Comparison of ENCODE assay signal across 8 cellular contexts in genomic region chr1:45686081-45687013, GRCh38. TPM values are rescaled to one million over a fixed set of nuclear protein-coding genes. Genes with fewer than 3 reads are reported as not detected.
DNase-seq lines count a peak whose midpoint lies in the region; ATAC-seq lines count a peak whose summit lies in the region.

TSS of gene GPBP1L1 (minus strand) at chr1:45686533. CDS start at chr1:45659087, 27,446 bp downstream.

- H3K9ac ChIP-seq in mesendoderm (ENCODE audit: low read length), result peak within 1 kb of the TSS; percentile 97

- peak within 1 kb of the TSS; percentile 99 for H3K56ac ChIP-seq in mesendoderm (ENCODE audit: low read length)

- H4K5ac ChIP-seq in mesendoderm (ENCODE audit: low read length), result no peak within 1 kb of the TSS

- no peaks in the 10 kb centered on the region for H3K36me3 ChIP-seq in mesendoderm (ENCODE audit: control insufficient read depth, insufficient read depth, low read length)

- H3K27me3 ChIP-seq in mesendoderm (ENCODE audit: insufficient read depth, low read length, poor library complexity), result no peaks in the 10 kb centered on the region

- peak within 1 kb of the TSS; percentile 58 for H4K8ac ChIP-seq in mesendoderm (ENCODE audit: low read depth, low read length)

- no peak within 1 kb of the TSS for H2AK5ac ChIP-seq in mesendoderm (ENCODE audit: low read length)

- H2BK15ac ChIP-seq in mesendoderm (replicated peaks; ENCODE audit: low read depth), result no peak within 1 kb of the TSS

- peak within 1 kb of the TSS; percentile 97 to 99 for H3K27ac Mint-ChIP-seq in effector memory CD8-positive, alpha-beta T cell

- H3K79me2 ChIP-seq in mesendoderm (ENCODE audit: control insufficient read depth, insufficient read depth, low read length), result peaks cover 59% of the 10 kb centered on the region

- H3K18ac ChIP-seq in mesendoderm (ENCODE audit: low read length), result peak within 1 kb of the TSS; percentile 80

- peak within 1 kb of the TSS; percentile 74 for H3K27ac ChIP-seq in mesendoderm (ENCODE audit: low read depth, low read length)

- peak within 1 kb of the TSS; percentile 88 for H3K4ac ChIP-seq in mesendoderm (ENCODE audit: low read depth, low read length)

- H2BK5ac ChIP-seq in mesendoderm (ENCODE audit: low read length), result peak within 1 kb of the TSS; percentile 71

- peak within 1 kb of the TSS; percentile 82 for H3K23ac ChIP-seq in mesendoderm (ENCODE audit: low read length)

- H3K4me3 Mint-ChIP-seq in effector memory CD8-positive, alpha-beta T cell, result peak within 1 kb of the TSS; percentile 100

- H2BK120ac ChIP-seq in mesendoderm (ENCODE audit: low read depth, low read length), result peak within 1 kb of the TSS; percentile 6

- no CpG with 5 or more reads among the region's 77 CpGs for WGBS in mesendoderm (ENCODE audit: extremely low coverage, insufficient coverage, low lambda C conversion rate)

- peaks cover 5% of the 10 kb centered on the region for H3K4me1 ChIP-seq in mesendoderm (ENCODE audit: control insufficient read depth, low read depth, low read length)

- H3K27me3 Mint-ChIP-seq in effector memory CD8-positive, alpha-beta T cell, result no peaks in the 10 kb centered on the region

- DNase-seq in COLO829 (ENCODE audit: low spot score), result peak; percentile 99
- DNase-seq in HT-29 (ENCODE audit: low spot score), result peak; percentile 97
- DNase-seq in NOMO-1 (lab: John Stamatoyannopoulos, UW; ENCODE audit: unreplicated experiment in 2 of 2), result peak; percentile 93
- DNase-seq in activated CD8-positive, alpha-beta memory T cell treated with anti-CD3 and anti-CD28 coated beads for 4 hours (ENCODE audit: low read depth in 2 of 2), result peak; percentile 96
- peak; percentile 97 to 98 (median 98) for DNase-seq in effector memory CD8-positive, alpha-beta T cell
- peak; percentile 98 for DNase-seq in mesendoderm
- DNase-seq in stimulated activated CD8-positive, alpha-beta memory T cell treated with anti-CD3 and anti-CD28 coated beads, Interleukin-15, amount 100 ng/mL, for 1 hour (ENCODE audit: low read depth), result peak; percentile 95

- ATAC-seq in GM19468 (IDR thresholded peaks at IDR 0.05; ENCODE audit: extremely low read depth, unreplicated experiment), result peak; percentile 9
- peak; percentile 67 for ATAC-seq in effector memory CD8-positive, alpha-beta T cell (replicated peaks)

- H3K4me1 Mint-ChIP-seq in effector memory CD8-positive, alpha-beta T cell (ENCODE audit: low read depth in 2 of 2), result peaks cover 41 to 46% of the 10 kb centered on the region in 2 donors

- peaks cover 36% of the 10 kb centered on the region for H3K36me3 Mint-ChIP-seq in effector memory CD8-positive, alpha-beta T cell (ENCODE audit: insufficient read depth)

- H3K79me1 ChIP-seq in mesendoderm (ENCODE audit: low read length), result peaks cover 4% of the 10 kb centered on the region

- no peaks in the 10 kb centered on the region for H3K9me3 Mint-ChIP-seq in effector memory CD8-positive, alpha-beta T cell

- peak within 1 kb of the TSS; percentile 96 for H3K4me3 ChIP-seq in mesendoderm (ENCODE audit: low read length)

- peak within 1 kb of the TSS; percentile 45 for H3K4me2 ChIP-seq in mesendoderm (ENCODE audit: low read length)

RNA-seq across cellular contexts. Expression of gene GPBP1L1, which starts in this region (rescaled TPM):
- 49.3 and 51.1 TPM in 2 replicates for total RNA-seq in HT-29 (2014; rRNA removed; shearing (Covaris generic))
- polyA plus RNA-seq in mesendoderm (2013, experiment 1 of 2), result 52.6 TPM
- 52.8 TPM for polyA plus RNA-seq in mesendoderm (2013, experiment 2 of 2)

Comparison
In these comparisons a context has a peak if more than half of its experiments do, and no peak if none do; other contexts are left out.
1. Peak in every context shown above with its lines: DNase-seq, ATAC-seq, H3K4me3 ChIP-seq and H3K27ac ChIP-seq.